ENCODE assay signal across 19 cellular contexts in genomic region chr22:42338502-42338901, GRCh38.
DNase-seq lines count a peak whose midpoint lies in the region; ATAC-seq and TF ChIP-seq lines count a peak whose summit lies in the region.
"Had no signal": no experiment of that assay in that cellular context is flagged by ENCODE, and none has a peak within 500 bp of the region (broad histone marks: within the 10 kb centered on the region; RNA-seq: fewer than 3 reads in every experiment).

No MANE protein-coding gene starts in this region.

- no peaks in the 10 kb centered on the region for H3K36me3 ChIP-seq in BLaER1 treated with 17β-estradiol and CSF1 and Interleukin-3, amounts not matched to agents 10 nM and 100 nM

- H4K20me1 ChIP-seq in BLaER1 treated with 17β-estradiol and CSF1 and Interleukin-3, amounts not matched to agents 10 nM and 100 nM, result peaks cover 0 to 49% (median 6%) of the 10 kb centered on the region in 11 experiments; a peak in 11 of 22 replicates

- intact Hi-C loops in CD14-positive monocyte (cut with micrococcal nuclease), result no loop called here

- H3K27ac ChIP-seq in BLaER1 treated with 17β-estradiol and CSF1 and Interleukin-3, amounts not matched to agents 10 nM and 100 nM, result peak overlapping the region in 6 of 11 experiments; percentile 5 to 57 (median 33); a peak in 6 of 22 replicates
- H3K27ac ChIP-seq in substantia nigra (ENCODE audit: low read depth, low read length, poor library complexity, severe bottlenecking), result peak overlapping the region; percentile 63
- H3K27ac ChIP-seq: A549, HL-60 had no signal

- peak overlapping the region; percentile 23 to 94 (median 76) for H3K4me2 ChIP-seq in BLaER1 treated with 17β-estradiol and CSF1 and Interleukin-3, amounts not matched to agents 10 nM and 100 nM
- H3K4me2 ChIP-seq: A549 had no signal

- peaks cover 10 to 87% (median 72%) of the 10 kb centered on the region in 10 experiments for H3K4me1 ChIP-seq in BLaER1 treated with 17β-estradiol and CSF1 and Interleukin-3, amounts not matched to agents 10 nM and 100 nM

- peaks cover 0 to 59% (median 6%) of the 10 kb centered on the region in 11 experiments; a peak in 10 of 22 replicates for H3K27me3 ChIP-seq in BLaER1 treated with 17β-estradiol and CSF1 and Interleukin-3, amounts not matched to agents 10 nM and 100 nM

- H3K9me3 Mint-ChIP-seq in CD14-positive monocyte, result peaks cover 0 to 9% (median 0%) of the 10 kb centered on the region in 7 donors
- H3K9me3 Mint-ChIP-seq: CD4-positive, alpha-beta T cell had no signal

- no peaks in the 10 kb centered on the region for H3K9me3 ChIP-seq in BLaER1 treated with 17β-estradiol and CSF1 and Interleukin-3, amounts not matched to agents 10 nM and 100 nM (replicated peaks in 1 of 11)
- H3K9me3 ChIP-seq: A549 had no signal

- peak overlapping the region in 1 of 10 experiments; percentile 29; a peak in 1 of 20 replicates for H3K4me3 ChIP-seq in BLaER1 treated with 17β-estradiol and CSF1 and Interleukin-3, amounts not matched to agents 10 nM and 100 nM
- H3K4me3 ChIP-seq: A549, K562 had no signal

- H3K4me1 Mint-ChIP-seq in CD14-positive monocyte, result peaks cover 4% of the 10 kb centered on the region

- peaks cover 37 to 41% (median 38%) of the 10 kb centered on the region in 3 donors for H3K27me3 Mint-ChIP-seq in CD14-positive monocyte (ENCODE audit: low read depth in 3 of 3)
- H3K27me3 Mint-ChIP-seq: CD4-positive, alpha-beta T cell had no signal

- ATAC-seq in GM21390 (IDR thresholded peaks at IDR 0.05; ENCODE audit: unreplicated experiment), result no peak
- ATAC-seq: A549, K562 had no signal

- H3K36me3 Mint-ChIP-seq in CD14-positive monocyte, result no peaks in the 10 kb centered on the region

- TF ChIP-seq CTCF in CD14-positive monocyte (IDR thresholded peaks at IDR 0.05), result no peak

- no peak overlapping the region for H3K27ac Mint-ChIP-seq in CD14-positive monocyte
- H3K27ac Mint-ChIP-seq: CD4-positive, alpha-beta T cell had no signal

- DNase-seq in anterior cingulate cortex (lab: John Stamatoyannopoulos, UW), result peak in 31 of 58 donors; percentile 15 to 63 (median 31)
- peak; percentile 45 for DNase-seq in medulla oblongata (ENCODE audit: extremely low spot score)
- peak in 18 of 49 donors; percentile 10 to 54 (median 32) for DNase-seq in substantia nigra (lab: John Stamatoyannopoulos, UW)
- no peak for DNase-seq in CD14-positive monocyte (ENCODE audit: low spot score)
- DNase-seq in cerebellum (ENCODE audit: low spot score), result no peak
- DNase-seq: Calu3; CD4-positive, alpha-beta T cell; DMS79 treated with DMSO at 0.1 percent for 48 hours; GDM1; GOT3; NCI-H1048; NCI-H446 treated with DMSO at 0.1 percent for 48 hours; NCI-H82; SHP77 had no signal

- no peak overlapping the region for H3K4me3 Mint-ChIP-seq in CD14-positive monocyte
- H3K4me3 Mint-ChIP-seq: CD4-positive, alpha-beta T cell had no signal

- H3K9ac ChIP-seq in BLaER1 treated with 17β-estradiol and CSF1 and Interleukin-3, amounts not matched to agents 10 nM and 100 nM, result peak overlapping the region in 7 of 11 experiments; percentile 20 to 62 (median 58); a peak in 13 of 22 replicates

Comparison
In these comparisons a context has a peak if more than half of its experiments do, and no peak if none do; other contexts are left out.
1. DNase-seq: peak in anterior cingulate cortex (31 of 58) and medulla oblongata (single experiment); none in CD14-positive monocyte (single experiment) and cerebellum (single experiment).